Comparison of ENCODE assay signal across 8 cellular contexts in the genomic region with DNA sequence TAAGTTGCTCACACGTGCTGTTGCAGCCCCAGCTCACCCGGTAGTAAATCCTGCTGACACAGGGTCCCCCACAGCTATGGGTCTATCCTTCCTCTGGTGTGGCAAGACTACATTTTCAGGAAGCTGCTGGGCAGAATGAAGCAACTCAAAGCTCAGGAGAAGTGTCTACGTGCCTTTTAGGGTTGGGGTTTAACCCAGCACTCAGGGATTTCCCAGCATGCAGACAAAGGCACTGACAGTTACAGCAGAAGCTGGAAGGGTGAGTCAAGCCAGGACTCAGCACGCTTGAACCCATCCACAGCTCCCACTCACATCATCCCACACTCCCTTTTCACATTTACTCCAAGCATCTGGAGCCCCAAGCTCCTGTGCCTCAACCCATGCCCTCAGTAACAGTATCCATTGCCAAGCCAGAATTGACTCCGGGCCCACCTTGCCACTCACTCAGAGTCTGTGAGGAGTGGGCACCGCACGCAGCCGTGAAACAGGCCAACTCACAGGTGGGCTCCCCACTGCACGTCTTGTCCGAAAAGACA. TPM values are rescaled to one million over a fixed set of nuclear protein-coding genes. Genes with fewer than 3 reads are reported as not detected.
DNase-seq lines count a peak whose midpoint lies in the region; ATAC-seq and TF ChIP-seq lines count a peak whose summit lies in the region.

No MANE protein-coding gene starts in this region.

- no peaks in the 10 kb centered on the region for H3K27me3 ChIP-seq in right atrium auricular region
- no peaks in the 10 kb centered on the region for H3K27me3 ChIP-seq in left lung
- H3K27me3 ChIP-seq in aorta (ENCODE audit: control insufficient read depth in 1 of 2, insufficient read depth in 2 of 2, low read length in 1 of 2): no peaks in the 10 kb centered on the region
- H3K27me3 ChIP-seq in Peyer's patch: no peaks in the 10 kb centered on the region

- no peak for DNase-seq in Right ventricle myocardium inferior (ENCODE audit: missing footprints)
- no peak for DNase-seq in right atrium auricular region (ENCODE audit: low spot score)
- DNase-seq in activated naive CD4-positive, alpha-beta T cell treated with anti-CD3 and anti-CD28 coated beads, Interleukin-2, amount 10 ng/mL, durations not matched to agents 7 days and 5 days: no peak
- peak in 1 of 2 donors; percentile 63 for DNase-seq in left lung
- peak in 1 of 2 donors; percentile 75 for DNase-seq in aorta
- no peak for DNase-seq in NCI-H187 treated with DMSO at 0.1 percent for 48 hours (lab: John Stamatoyannopoulos, UW)
- no peak for DNase-seq in Peyer's patch
- DNase-seq in cerebellum (ENCODE audit: low spot score): no peak

- TF ChIP-seq CTCF in right atrium auricular region (IDR thresholded peaks at IDR 0.05) (no peak), left lung (IDR thresholded peaks at IDR 0.05) (no peak), Peyer's patch (IDR thresholded peaks at IDR 0.05) (no peak)

- H3K4me1 ChIP-seq in right atrium auricular region (peaks cover 0 to 66% of the 10 kb centered on the region in 2 donors), left lung (peaks cover 9 to 83% of the 10 kb centered on the region in 2 donors), aorta (ENCODE audit: control insufficient read depth in 1 of 2, insufficient read depth in 2 of 2, low read length in 2 of 2) (peaks cover 0 to 3% of the 10 kb centered on the region in 2 donors), Peyer's patch (peaks cover 0 to 35% (median 2%) of the 10 kb centered on the region in 4 donors)

- H3K9me3 ChIP-seq in right atrium auricular region (no peaks in the 10 kb centered on the region), left lung (no peaks in the 10 kb centered on the region), aorta (ENCODE audit: control insufficient read depth, low read length) (no peaks in the 10 kb centered on the region), Peyer's patch (no peaks in the 10 kb centered on the region)

- no peak overlapping the region for H3K4me3 Mint-ChIP-seq in activated naive CD4-positive, alpha-beta T cell treated with anti-CD3 and anti-CD28 coated beads, Interleukin-2, amount 10 ng/mL, durations not matched to agents 7 days and 5 days

- intact Hi-C loops in Right ventricle myocardium inferior (cut with DNase I): no loop called here
- intact Hi-C loops in left lung (cut with DNase I): no loop called here
- intact Hi-C loops in aorta (cut with DNase I): no loop called here

- H3K27ac ChIP-seq in right atrium auricular region (no peak overlapping the region), left lung (peak overlapping the region in 1 of 2 donors; percentile 92), aorta (ENCODE audit: low read depth in 1 of 2, low read length in 2 of 2) (no peak overlapping the region), Peyer's patch (no peak overlapping the region)

- H3K4me3 ChIP-seq in right atrium auricular region: no peak overlapping the region
- H3K4me3 ChIP-seq in left lung: no peak overlapping the region
- no peak overlapping the region for H3K4me3 ChIP-seq in aorta (ENCODE audit: low read length in 2 of 2)
- no peak overlapping the region for H3K4me3 ChIP-seq in Peyer's patch

- TF ChIP-seq POLR2A in Peyer's patch (IDR thresholded peaks at IDR 0.05): no peak

- H3K27me3 Mint-ChIP-seq in activated naive CD4-positive, alpha-beta T cell treated with anti-CD3 and anti-CD28 coated beads, Interleukin-2, amount 10 ng/mL, durations not matched to agents 7 days and 5 days: peaks cover 16% of the 10 kb centered on the region

- 86 to 96% methylated on average over 10 of the region's 10 CpGs for WGBS in aorta, 2 donors

- ATAC-seq in Right ventricle myocardium inferior (peak; percentile 33), left lung (peak; percentile 68), aorta (ENCODE audit: low FRiP score) (peak; percentile 12)

- H3K36me3 Mint-ChIP-seq in activated naive CD4-positive, alpha-beta T cell treated with anti-CD3 and anti-CD28 coated beads, Interleukin-2, amount 10 ng/mL, durations not matched to agents 7 days and 5 days: no peaks in the 10 kb centered on the region

- H3K9me3 Mint-ChIP-seq in activated naive CD4-positive, alpha-beta T cell treated with anti-CD3 and anti-CD28 coated beads, Interleukin-2, amount 10 ng/mL, durations not matched to agents 7 days and 5 days: no peaks in the 10 kb centered on the region

- H3K4me1 Mint-ChIP-seq in activated naive CD4-positive, alpha-beta T cell treated with anti-CD3 and anti-CD28 coated beads, Interleukin-2, amount 10 ng/mL, durations not matched to agents 7 days and 5 days: peaks cover 31% of the 10 kb centered on the region

- CTCF ChIA-PET in activated naive CD4-positive, alpha-beta T cell treated with anti-CD3 and anti-CD28 coated beads, Interleukin-2, amount 10 ng/mL, durations not matched to agents 7 days and 5 days (lab: Charles Lee): interaction anchor here (0.8 to 2.0 kb wide), 8 partner anchors 12 to 483 kb away, joined by 3 to 8 read pairs (median 4); no protein-coding TSS in a partner anchor

- H3K36me3 ChIP-seq in right atrium auricular region (no peaks in the 10 kb centered on the region), left lung (no peaks in the 10 kb centered on the region), aorta (ENCODE audit: control insufficient read depth in 1 of 2, insufficient read depth in 2 of 2, low read length in 1 of 2) (no peaks in the 10 kb centered on the region), Peyer's patch (no peaks in the 10 kb centered on the region)

- peak overlapping the region; percentile 86 for H3K27ac Mint-ChIP-seq in activated naive CD4-positive, alpha-beta T cell treated with anti-CD3 and anti-CD28 coated beads, Interleukin-2, amount 10 ng/mL, durations not matched to agents 7 days and 5 days

RNA-seq across cellular contexts. Expression of a gene that starts 59.7 kb away (rescaled TPM):
- total RNA-seq in Right ventricle myocardium inferior (46.6 TPM), right atrium auricular region (100 to 1,000 TPM in 1 of 2 donors, 10 to 100 TPM in 1; 66.6 to 276 TPM), left lung (100 to 1,000 TPM; 292 to 395 TPM), aorta (100 to 1,000 TPM; 302 to 388 TPM), Peyer's patch (100 to 1,000 TPM in 3 of 4 donors, 10 to 100 TPM in 1; 78.8 to 321 (median 195) TPM), cerebellum (26.4 TPM)
- polyA plus RNA-seq in aorta: 10 to 100 TPM; 35.3 to 48.6 TPM

Comparison
In these comparisons a context has a peak if more than half of its experiments do, and no peak if none do; other contexts are left out.
1. ATAC-seq: peak in every context shown above with its lines; median percentile 68 in left lung; 33 in Right ventricle myocardium inferior; 12 in aorta.